ENCODE assay signal across 24 cellular contexts in the genomic region with DNA sequence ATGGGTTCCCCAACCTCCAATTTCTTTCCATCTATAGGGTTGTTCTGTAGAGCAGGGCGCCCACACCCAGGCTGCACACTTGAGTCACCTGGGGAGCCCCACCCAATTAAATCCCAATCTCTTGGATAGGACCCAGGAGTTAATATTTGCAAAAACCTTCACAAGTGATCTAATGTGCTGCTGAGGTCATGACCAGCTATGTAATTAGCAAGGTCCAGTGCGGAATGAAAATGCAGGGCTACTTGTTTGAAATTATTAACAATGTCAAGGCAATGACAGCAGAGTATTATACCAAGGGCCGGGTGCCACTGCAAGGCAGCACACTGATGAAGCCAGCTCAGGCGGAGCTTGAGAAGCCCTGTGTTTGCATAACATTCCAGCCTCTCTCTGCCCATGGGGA.
"Had no signal": no experiment of that assay in that cellular context is flagged by ENCODE, and none has a peak within 500 bp of the region (broad histone marks: within the 10 kb centered on the region; RNA-seq: fewer than 3 reads in every experiment).

No MANE protein-coding gene starts in this region.

- H3K27ac Mint-ChIP-seq: activated CD4-positive, alpha-beta T cell treated with anti-CD3 and anti-CD28 coated beads for 36 hours; activated CD8-positive, alpha-beta memory T cell treated with anti-CD3 and anti-CD28 coated beads, Interleukin-2, amount 10 ng/mL, durations not matched to agents 7 days and 5 days; activated T-helper 2 cell treated with anti-CD3 and anti-CD28 coated beads, Interferon-gamma antibody, Interleukin-2, Interleukin-4, amounts not matched to agents 10 μg/mL and 5 μg/mL and 100 μg/mL, durations not matched to agents 14 hours and 24 hours and 36 hours; mesothelial cell of epicardium; naive thymus-derived CD4-positive, alpha-beta T cell had no signal

- FAIRE-seq: islet of Langerhans, urothelium cell line had no signal

- H3K27ac ChIP-seq: breast epithelium, esophagus muscularis mucosa, foreskin keratinocyte, right lobe of liver, thoracic aorta had no signal

- H3K36me3 ChIP-seq: breast epithelium, esophagus muscularis mucosa, right lobe of liver, thoracic aorta had no signal

- H3K4me1 ChIP-seq: breast epithelium, esophagus muscularis mucosa, foreskin keratinocyte had no signal

- ATAC-seq: activated CD4-positive, alpha-beta T cell treated with anti-CD3 and anti-CD28 coated beads for 36 hours; activated CD8-positive, alpha-beta memory T cell treated with anti-CD3 and anti-CD28 coated beads, Interleukin-2, amount 10 ng/mL, durations not matched to agents 7 days and 5 days; activated CD8-positive, alpha-beta T cell treated with anti-CD3 and anti-CD28 coated beads, Interleukin-2, amount 10 ng/mL, durations not matched to agents 7 days and 5 days; activated naive CD4-positive, alpha-beta T cell treated with anti-CD3 and anti-CD28 coated beads, Interleukin-2, amount 50 U/mL, for 72 hours; foreskin keratinocyte; left cardiac atrium; left ventricle myocardium superior; naive thymus-derived CD4-positive, alpha-beta T cell; right lobe of liver; stimulated activated naive CD8-positive, alpha-beta T cell treated with anti-CD3 and anti-CD28 coated beads, Interleukin-15, Interleukin-2, amounts not matched to agents 100 U/mL and 50 U/mL, for 24 hours had no signal

- DNase-seq: activated CD4-positive, alpha-beta T cell treated with anti-CD3 and anti-CD28 coated beads for 36 hours; activated CD4-positive, CD25-positive, alpha-beta regulatory T cell; activated CD8-positive, alpha-beta memory T cell treated with anti-CD3 and anti-CD28 coated beads, Interleukin-2, amount 10 ng/mL, durations not matched to agents 7 days and 5 days; activated CD8-positive, alpha-beta T cell treated with anti-CD3 and anti-CD28 coated beads, Interleukin-2, amount 10 ng/mL, durations not matched to agents 7 days and 5 days; activated T-cell treated with anti-CD3 and anti-CD28 coated beads, Interleukin-2, amount 50 U/mL, for 48 hours; central memory CD4-positive, alpha-beta T cell; foreskin keratinocyte; left cardiac atrium; left ventricle myocardium superior; mammary epithelial cell; naive thymus-derived CD4-positive, alpha-beta T cell; right lobe of liver; stimulated activated CD4-positive, alpha-beta T cell treated with anti-CD3 and anti-CD28 coated beads, Interleukin-12 subunit alpha, Interleukin-12 subunit beta, amount 100 ng/mL, for 4 hours; stimulated activated CD4-positive, alpha-beta T cell treated with anti-CD3 and anti-CD28 coated beads, Interleukin-4, amount 100 ng/mL, for 1 hour; stimulated activated naive CD8-positive, alpha-beta T cell treated with anti-CD3 and anti-CD28 coated beads, Interleukin-15, Interleukin-2, amounts not matched to agents 100 U/mL and 50 U/mL, for 24 hours; trophoblast cell had no signal

- H3K27me3 Mint-ChIP-seq: activated CD4-positive, alpha-beta T cell treated with anti-CD3 and anti-CD28 coated beads for 36 hours had no signal

- H3K4me3 ChIP-seq: breast epithelium, esophagus muscularis mucosa, right lobe of liver, thoracic aorta had no signal

- H3K9me3 ChIP-seq: breast epithelium, esophagus muscularis mucosa, right lobe of liver, thoracic aorta had no signal

- H3K9me3 Mint-ChIP-seq: activated T-helper 2 cell treated with anti-CD3 and anti-CD28 coated beads, Interferon-gamma antibody, Interleukin-2, Interleukin-4, amounts not matched to agents 10 μg/mL and 5 μg/mL and 100 μg/mL, durations not matched to agents 14 hours and 24 hours and 36 hours; mesothelial cell of epicardium had no signal

- H3K36me3 Mint-ChIP-seq: activated CD8-positive, alpha-beta memory T cell treated with anti-CD3 and anti-CD28 coated beads, Interleukin-2, amount 10 ng/mL, durations not matched to agents 7 days and 5 days; activated naive CD4-positive, alpha-beta T cell treated with anti-CD3 and anti-CD28 coated beads, Interleukin-2, amount 50 U/mL, for 72 hours; mesothelial cell of epicardium had no signal

- H3K4me3 Mint-ChIP-seq: activated CD4-positive, alpha-beta T cell treated with anti-CD3 and anti-CD28 coated beads for 36 hours; activated CD8-positive, alpha-beta memory T cell treated with anti-CD3 and anti-CD28 coated beads, Interleukin-2, amount 10 ng/mL, durations not matched to agents 7 days and 5 days; activated CD8-positive, alpha-beta T cell treated with anti-CD3 and anti-CD28 coated beads, Interleukin-2, amount 10 ng/mL, durations not matched to agents 7 days and 5 days; mesothelial cell of epicardium; naive thymus-derived CD4-positive, alpha-beta T cell had no signal

- H3K27me3 ChIP-seq: breast epithelium, foreskin keratinocyte, right lobe of liver had no signal
